Comparison of ENCODE assay signal across 15 cellular contexts in genomic region chr18:67509711-67510110, GRCh38. TPM values are rescaled to one million over a fixed set of nuclear protein-coding genes. Genes with fewer than 3 reads are reported as not detected.
DNase-seq lines count a peak whose midpoint lies in the region; ATAC-seq and TF ChIP-seq lines count a peak whose summit lies in the region.
"Had no signal": no experiment of that assay in that cellular context is flagged by ENCODE, and none has a peak within 500 bp of the region (broad histone marks: within the 10 kb centered on the region; RNA-seq: fewer than 3 reads in every experiment).

No MANE protein-coding gene starts in this region.

- DNase-seq in GM03348 (ENCODE audit: low spot score) (peak; percentile 17), fibroblast of the aortic adventitia (ENCODE audit: low read depth) (peak; percentile 85), putamen (ENCODE audit: low spot score) (peak; percentile 75), GF-D8 (lab: John Stamatoyannopoulos, UW) (no peak), NCI-H446 (lab: John Stamatoyannopoulos, UW) (no peak), GM13977 (ENCODE audit: low spot score) (no peak)
- DNase-seq: activated CD8-positive, alpha-beta T cell treated with anti-CD3 and anti-CD28 coated beads, Interleukin-2, amount 10 ng/mL, durations not matched to agents 7 days and 5 days; CD4-positive, alpha-beta T cell; NCI-H2029; right lobe of liver; stimulated activated CD4-positive, alpha-beta T cell treated with anti-CD3 and anti-CD28 coated beads, Interleukin-2, amount 100 ng/mL, for 24 hours; testis had no signal

- no peak overlapping the region for H3K4me3 ChIP-seq in fibroblast of the aortic adventitia (ENCODE audit: low read depth, low read length)
- H3K4me3 ChIP-seq: HAP-1, right lobe of liver, testis had no signal

- peak overlapping the region; percentile 67 for H3K27ac ChIP-seq in angular gyrus (ENCODE audit: low read depth, low read length)
- H3K27ac ChIP-seq: right lobe of liver, testis had no signal

- TF ChIP-seq CTCF in fibroblast of the aortic adventitia (IDR thresholded peaks at IDR 0.05; ENCODE audit: insufficient read depth, low read length): no peak
- TF ChIP-seq CTCF in GM13977 (IDR thresholded peaks at IDR 0.05; ENCODE audit: extremely low read depth, insufficient read depth, missing control alignments): no peak

- ATAC-seq in GM19023 (IDR thresholded peaks at IDR 0.05; ENCODE audit: unreplicated experiment): no peak
- ATAC-seq: activated CD8-positive, alpha-beta T cell treated with anti-CD3 and anti-CD28 coated beads, Interleukin-2, amount 10 ng/mL, durations not matched to agents 7 days and 5 days; right lobe of liver had no signal

- in situ Hi-C loops in GM13977 (cut with MboI; ENCODE audit: low pct_unique_long_range_greater_than_20kb, low sequenced_read_pairs, unreplicated experiment): no loop called here

RNA-seq across cellular contexts. Expression of gene DSEL, which starts 6.8 kb away (rescaled TPM):
- total RNA-seq in fibroblast of the aortic adventitia (ENCODE audit: low replicate concordance): 18.5 and 108 TPM in 2 replicates

Comparison
In these comparisons a context has a peak if more than half of its experiments do, and no peak if none do; other contexts are left out.
1. DNase-seq: peak in GM03348 (single experiment), fibroblast of the aortic adventitia (single experiment) and putamen (single experiment); none in GF-D8 (single experiment), NCI-H446 (0 of 2) and GM13977 (single experiment).